ENCODE assay signal across 8 cellular contexts in the genomic region with DNA sequence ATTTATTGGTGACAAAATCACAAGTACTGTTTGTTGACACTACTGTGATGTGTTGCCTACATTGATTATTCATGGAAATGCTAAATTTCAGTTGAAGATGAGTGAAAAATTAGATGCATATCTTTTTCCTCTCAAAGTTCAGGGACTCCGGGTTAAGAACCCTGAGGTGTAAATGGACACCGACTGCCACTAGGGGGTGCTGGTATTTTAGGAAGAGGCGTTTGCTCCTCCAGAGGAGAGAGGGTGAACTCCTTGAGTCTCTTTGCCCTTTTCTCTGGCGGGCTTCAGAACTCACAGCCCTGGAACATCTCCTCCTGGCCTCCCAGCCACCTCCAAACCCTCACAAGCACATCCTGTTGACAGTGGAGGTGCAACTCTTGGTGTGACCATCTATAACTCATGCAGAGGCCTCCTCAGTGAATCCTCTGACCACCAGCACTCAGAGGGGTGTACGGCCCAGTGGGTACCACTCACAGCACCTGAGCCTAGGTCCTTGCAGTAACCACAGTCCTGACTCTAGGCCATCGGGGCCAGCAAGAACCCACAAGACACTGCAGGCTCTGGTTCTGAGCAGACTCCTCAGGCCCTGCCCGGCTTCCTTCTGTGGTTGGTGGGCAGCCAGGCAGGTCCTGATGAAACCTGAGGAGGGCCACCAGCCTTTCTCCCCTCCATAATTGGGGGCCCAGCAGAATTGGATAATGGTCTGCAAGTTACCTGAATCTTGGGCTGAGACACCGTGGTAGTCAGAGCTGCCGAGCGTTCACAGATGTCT. TPM values are rescaled to one million over a fixed set of nuclear protein-coding genes. Genes with fewer than 3 reads are reported as not detected.
A peak's percentile ranks its signal among the peaks of the same experiment; 100 is the strongest.
DNase-seq lines count a peak whose midpoint lies in the region; ATAC-seq lines count a peak whose summit lies in the region.

No MANE protein-coding gene starts in this region.

- H2BK5ac ChIP-seq in mesendoderm (ENCODE audit: low read length) = no peak overlapping the region

- H3K9ac ChIP-seq in mesendoderm (ENCODE audit: low read length) = no peak overlapping the region

- H4K8ac ChIP-seq in mesendoderm (ENCODE audit: low read depth, low read length) = no peak overlapping the region

- no peaks in the 10 kb centered on the region for H3K4me1 ChIP-seq in mesendoderm (ENCODE audit: control insufficient read depth, low read depth, low read length)

- no peak overlapping the region for H2BK15ac ChIP-seq in mesendoderm (replicated peaks; ENCODE audit: low read depth)

- peak overlapping the region; percentile 63 for H3K56ac ChIP-seq in mesendoderm (ENCODE audit: low read length)

- ATAC-seq in GM21390 (IDR thresholded peaks at IDR 0.05; ENCODE audit: unreplicated experiment) = no peak

- no peak overlapping the region for H3K4me3 ChIP-seq in mesendoderm (ENCODE audit: low read length)

- no peak overlapping the region for H3K27ac ChIP-seq in mesendoderm (ENCODE audit: low read depth, low read length)

- H3K79me1 ChIP-seq in mesendoderm (ENCODE audit: low read length) = no peaks in the 10 kb centered on the region

- no peak overlapping the region for H2AK5ac ChIP-seq in mesendoderm (ENCODE audit: low read length)

- H3K4me2 ChIP-seq in mesendoderm (ENCODE audit: low read length) = no peak overlapping the region

- H3K36me3 ChIP-seq in mesendoderm (ENCODE audit: control insufficient read depth, insufficient read depth, low read length) = no peaks in the 10 kb centered on the region

- H4K5ac ChIP-seq in mesendoderm (ENCODE audit: low read length) = no peak overlapping the region

- no peak overlapping the region for H3K23ac ChIP-seq in mesendoderm (ENCODE audit: low read length)

- no CpG with 5 or more reads among the region's 10 CpGs for WGBS in mesendoderm (ENCODE audit: extremely low coverage, insufficient coverage, low lambda C conversion rate)

- H3K79me2 ChIP-seq in mesendoderm (ENCODE audit: control insufficient read depth, insufficient read depth, low read length) = no peaks in the 10 kb centered on the region

- no peak overlapping the region for H3K4ac ChIP-seq in mesendoderm (ENCODE audit: low read depth, low read length)

- no peak overlapping the region for H2BK120ac ChIP-seq in mesendoderm (ENCODE audit: low read depth, low read length)

- H3K18ac ChIP-seq in mesendoderm (ENCODE audit: low read length) = no peak overlapping the region

- DNase-seq in NCI-H187 treated with DMSO at 0.1 percent for 48 hours (lab: John Stamatoyannopoulos, UW) = peak; percentile 3
- DNase-seq in NCI-H187 (lab: John Stamatoyannopoulos, UW) = no peak
- peak; percentile 62 for DNase-seq in NCI-H1694 treated with DMSO at 0.1 percent for 48 hours (lab: John Stamatoyannopoulos, UW)
- DNase-seq in activated CD4-positive, alpha-beta T cell treated with anti-CD3 and anti-CD28 coated beads, Interleukin-2, amount 50 U/mL, for 1 hour = peak; percentile 67
- DNase-seq in effector CD4-positive, alpha-beta T cell = peak; percentile 58
- peak; percentile 87 for DNase-seq in mesendoderm
- peak; percentile 33 to 39 for DNase-seq in stimulated activated CD8-positive, alpha-beta memory T cell treated with anti-CD3 and anti-CD28 coated beads, Interleukin-4, amount 100 ng/mL, for 1 hour (ENCODE audit: low read depth in 2 of 2, low spot score in 1 of 2)

- no peaks in the 10 kb centered on the region for H3K27me3 ChIP-seq in mesendoderm (ENCODE audit: insufficient read depth, low read length, poor library complexity)

RNA-seq across cellular contexts. Expression of gene PIK3R5, which starts 26.2 kb away (rescaled TPM):
- polyA plus RNA-seq in mesendoderm (2013, experiment 1 of 2) = 2.2 TPM
- polyA plus RNA-seq in mesendoderm (2013, experiment 2 of 2) = 1.7 TPM

RNA-seq across cellular contexts. Expression of gene NTN1, which starts 29.6 kb away (rescaled TPM):
- polyA plus RNA-seq in mesendoderm (2013, experiment 1 of 2) = 7.6 TPM
- polyA plus RNA-seq in mesendoderm (2013, experiment 2 of 2) = 7.0 TPM

Comparison
In these comparisons a context has a peak if more than half of its experiments do, and no peak if none do; other contexts are left out.
1. DNase-seq: peak in NCI-H187 treated with DMSO at 0.1 percent for 48 hours (single experiment), NCI-H1694 treated with DMSO at 0.1 percent for 48 hours (single experiment), activated CD4-positive, alpha-beta T cell treated with anti-CD3 and anti-CD28 coated beads, Interleukin-2, amount 50 U/mL, for 1 hour (single experiment), effector CD4-positive, alpha-beta T cell (single experiment), mesendoderm (single experiment) and stimulated activated CD8-positive, alpha-beta memory T cell treated with anti-CD3 and anti-CD28 coated beads, Interleukin-4, amount 100 ng/mL, for 1 hour (2 of 2); none in NCI-H187 (0 of 2).